Comparison of ENCODE assay signal across 10 cellular contexts in the genomic region with DNA sequence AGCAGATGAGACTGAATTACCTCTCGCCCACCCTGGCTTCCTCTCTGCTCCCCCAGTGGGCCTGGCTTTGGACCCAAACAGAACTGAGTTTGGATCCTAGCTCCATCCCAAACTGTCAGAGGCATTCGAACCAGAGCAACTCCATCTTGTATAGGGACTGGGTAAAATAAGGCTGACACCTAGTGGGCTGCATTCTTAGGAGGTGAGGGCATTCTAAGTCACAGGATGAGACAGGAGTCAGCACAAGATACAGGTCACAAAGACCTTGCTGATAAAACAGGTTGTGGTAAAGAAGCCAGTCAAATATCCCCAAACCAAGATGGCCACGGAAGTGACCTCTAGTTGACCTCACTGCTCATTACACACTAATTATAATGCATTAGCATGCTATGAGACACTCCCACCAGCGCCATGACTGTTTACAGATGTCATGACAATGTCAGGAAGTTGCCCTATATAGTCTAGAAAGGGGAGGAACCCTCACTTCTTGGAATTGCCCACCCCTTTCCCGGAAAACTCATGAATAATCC. TPM values are rescaled to one million over a fixed set of nuclear protein-coding genes. Genes with fewer than 3 reads are reported as not detected.
DNase-seq lines count a peak whose midpoint lies in the region; ATAC-seq, FAIRE-seq and TF ChIP-seq lines count a peak whose summit lies in the region.
"Had no signal": no experiment of that assay in that cellular context is flagged by ENCODE, and none has a peak within 500 bp of the region (broad histone marks: within the 10 kb centered on the region; RNA-seq: fewer than 3 reads in every experiment).

No MANE protein-coding gene starts in this region.

- H3K4me3 ChIP-seq in GM23338 (no peak overlapping the region), bronchial epithelial cell (ENCODE audit: low read depth, low read length) (no peak overlapping the region), PC-9 (no peak overlapping the region)
- H3K4me3 ChIP-seq: prostate gland had no signal

- ATAC-seq in GM23338 (no peak), GM21619 (IDR thresholded peaks at IDR 0.05; ENCODE audit: unreplicated experiment) (no peak)

- H3K27me3 Mint-ChIP-seq in GM23338 (ENCODE audit: insufficient read depth, low read depth, poor library complexity): peaks cover 2% of the 10 kb centered on the region

- no peaks in the 10 kb centered on the region; the same call in 1 of the 2 replicates for H3K9me2 ChIP-seq in GM23338 (ENCODE audit: insufficient read depth)
- H3K9me2 ChIP-seq in PC-9 (ENCODE audit: insufficient read depth): no peaks in the 10 kb centered on the region

- intact Hi-C loops in PC-9 (cut with micrococcal nuclease; ENCODE audit: unreplicated experiment): no loop called here

- no peaks in the 10 kb centered on the region for H4K20me1 ChIP-seq in GM23338 (replicated peaks; ENCODE audit: insufficient read depth)
- no peaks in the 10 kb centered on the region for H4K20me1 ChIP-seq in PC-9 (ENCODE audit: insufficient read depth)

- TF ChIP-seq CTCF in GM23338 (conservative IDR thresholded peaks at IDR 0.05; ENCODE audit: low read depth in 2 of 2) (peak in 1 of 2 experiments; percentile 43; a peak in 2 of 4 replicates), bronchial epithelial cell (IDR thresholded peaks at IDR 0.05; ENCODE audit: insufficient read depth, low read length, severe bottlenecking) (no peak), PC-9 (conservative IDR thresholded peaks at IDR 0.05) (no peak)

- H3K4me1 ChIP-seq in GM23338 (ENCODE audit: insufficient read depth) (peaks cover 8% of the 10 kb centered on the region), PC-9 (replicated peaks; ENCODE audit: insufficient read depth) (peaks cover 7% of the 10 kb centered on the region; the same call in 1 of the 2 replicates)
- H3K4me1 ChIP-seq: prostate gland had no signal

- H2AFZ ChIP-seq in GM23338 (peak overlapping the region; percentile 29; the same call in 1 of the 2 replicates), PC-9 (no peak overlapping the region)

- CTCF ChIA-PET in PC-9 (lab: Charles Lee): no interaction called here

- FAIRE-seq in bronchial epithelial cell (lab: Jason Lieb, UNC): no peak

- no peak overlapping the region for H3K4me2 ChIP-seq in GM23338
- no peak overlapping the region for H3K4me2 ChIP-seq in PC-9

- H3K27me3 ChIP-seq in GM23338 (ENCODE audit: insufficient read depth) (no peaks in the 10 kb centered on the region), bronchial epithelial cell (ENCODE audit: control insufficient read depth, insufficient read depth, low read length) (no peaks in the 10 kb centered on the region), PC-9 (ENCODE audit: insufficient read depth, low read depth) (no peaks in the 10 kb centered on the region)

- H3F3A ChIP-seq in GM23338 (replicated peaks; ENCODE audit: low read depth) (no peaks in the 10 kb centered on the region), PC-9 (ENCODE audit: insufficient read depth, low read depth) (peaks cover 3% of the 10 kb centered on the region; the same call in 1 of the 2 replicates)

- no peaks in the 10 kb centered on the region for H3K9me3 ChIP-seq in PC-9 (ENCODE audit: insufficient read depth, low read depth)
- H3K9me3 ChIP-seq: prostate gland had no signal

- peaks cover 9% of the 10 kb centered on the region; the same call in 2 of the 3 replicates for H3K4me1 Mint-ChIP-seq in GM23338

- peak; percentile 16 for DNase-seq in GM23338 (ENCODE audit: low spot score)
- DNase-seq in SW480 (ENCODE audit: low spot score): peak; percentile 35
- DNase-seq in bronchial epithelial cell (ENCODE audit: low read depth): peak; percentile 42
- DNase-seq in stimulated activated CD4-positive, alpha-beta T cell treated with anti-CD3 and anti-CD28 coated beads, Interleukin-12 subunit alpha, Interleukin-12 subunit beta, amount 100 ng/mL, for 4 hours: peak; percentile 11
- DNase-seq in PC-9: no peak
- no peak for DNase-seq in SKM-1 (lab: John Stamatoyannopoulos, UW; ENCODE audit: unreplicated experiment)
- no peak for DNase-seq in COLO829 (ENCODE audit: low spot score)
- DNase-seq: NCI-H748 treated with DMSO at 0.1 percent for 48 hours had no signal

- H3K79me2 ChIP-seq in GM23338 (replicated peaks; ENCODE audit: insufficient read depth) (no peaks in the 10 kb centered on the region), PC-9 (ENCODE audit: low read depth) (no peaks in the 10 kb centered on the region)

- H3K27ac ChIP-seq in GM23338 (ENCODE audit: low read depth): no peak overlapping the region
- H3K27ac ChIP-seq in PC-9: no peak overlapping the region
- H3K27ac ChIP-seq: prostate gland had no signal

- no TSS peak for BruUV-seq in PC-9 (replicated peaks; lab: Mats Ljungman, UMichigan)

- no peaks in the 10 kb centered on the region for H3K9me3 Mint-ChIP-seq in GM23338

- H3K36me3 ChIP-seq in GM23338 (ENCODE audit: insufficient read depth): no peaks in the 10 kb centered on the region
- no peaks in the 10 kb centered on the region for H3K36me3 ChIP-seq in bronchial epithelial cell (ENCODE audit: control insufficient read depth, insufficient read depth, low read length)
- H3K36me3 ChIP-seq in PC-9 (ENCODE audit: low read depth): no peaks in the 10 kb centered on the region
- H3K36me3 ChIP-seq: prostate gland had no signal

- no peaks in the 10 kb centered on the region for H3K36me3 Mint-ChIP-seq in GM23338 (ENCODE audit: low read depth)

- no peak overlapping the region for H3K27ac Mint-ChIP-seq in GM23338

- H3K4me3 Mint-ChIP-seq in GM23338: no peak overlapping the region

- POLR2A ChIA-PET in PC-9 (lab: Charles Lee; ENCODE audit: unreplicated experiment): no interaction called here

TF ChIP-seq in GM23338, 12 proteins besides CTCF, POLR2A, EP300 and RAD21:
- 0 out of 2 replicates have a peak, but pooled peaks have one; percentile 36 for TF ChIP-seq ZNF114 (CRISPR knock-in tag; IDR thresholded peaks at IDR 0.05)
- TF ChIP-seq ZNF331 (CRISPR knock-in tag; IDR thresholded peaks at IDR 0.05; ENCODE audit: low read depth): no peak

RNA-seq across cellular contexts. Expression of a gene that starts 44.4 kb away (rescaled TPM):
- total RNA-seq in GM23338 (2014; rRNA removed; shearing (Covaris generic)): 18.7 and 19.4 TPM in 2 replicates
- polyA plus RNA-seq in GM23338 (2016; fragmentation: Nextera tagmentation; extraction: Ambion mirVana): 24.8 and 24.9 TPM in 2 replicates
- 40.8 and 47.9 TPM in 2 replicates for total RNA-seq in bronchial epithelial cell
- 32.2 and 51.7 TPM in 2 replicates for total RNA-seq in PC-9 (2021)

RNA-seq across cellular contexts. Expression of a gene that starts 44.8 kb away (rescaled TPM):
- total RNA-seq in GM23338 (2014; rRNA removed; shearing (Covaris generic)): 13.7 and 16.0 TPM in 2 replicates
- 8.0 and 8.5 TPM in 2 replicates for polyA plus RNA-seq in GM23338 (2016; fragmentation: Nextera tagmentation; extraction: Ambion mirVana)
- total RNA-seq in bronchial epithelial cell (14.0 and 17.8 TPM in 2 replicates), PC-9 (2021) (11.8 and 14.6 TPM in 2 replicates)

Comparison
In these comparisons a context has a peak if more than half of its experiments do, and no peak if none do; other contexts are left out.
1. DNase-seq: peak in GM23338 (single experiment), SW480 (single experiment), bronchial epithelial cell (single experiment) and stimulated activated CD4-positive, alpha-beta T cell treated with anti-CD3 and anti-CD28 coated beads, Interleukin-12 subunit alpha, Interleukin-12 subunit beta, amount 100 ng/mL, for 4 hours (single experiment); none in PC-9 (0 of 2), SKM-1 (single experiment) and COLO829 (single experiment).